In genomic region chr7:139117599-139118233, GRCh38 we compare ENCODE assay signal across 1 cellular context.
TF ChIP-seq lines count a peak whose summit lies in the region.

No MANE protein-coding gene starts in this region.

TF ChIP-seq in GM12878, 131 proteins besides CTCF, POLR2A, EP300 and RAD21 (continued from another document):
- TF ChIP-seq CEBPZ (IDR thresholded peaks at IDR 0.05; ENCODE audit: low read depth, low read length) (no peak), PAX8 (IDR thresholded peaks at IDR 0.05) (no peak), RBBP5 (conservative IDR thresholded peaks at IDR 0.05) (no peak), RUNX3 (IDR thresholded peaks at IDR 0.05; ENCODE audit: low read length) (no peak), CEBPB (IDR thresholded peaks at IDR 0.05; ENCODE audit: borderline replicate concordance in 1 of 2, low read depth in 2 of 2, low read length in 2 of 2) (no peak)
- TF ChIP-seq, protein P1, sequence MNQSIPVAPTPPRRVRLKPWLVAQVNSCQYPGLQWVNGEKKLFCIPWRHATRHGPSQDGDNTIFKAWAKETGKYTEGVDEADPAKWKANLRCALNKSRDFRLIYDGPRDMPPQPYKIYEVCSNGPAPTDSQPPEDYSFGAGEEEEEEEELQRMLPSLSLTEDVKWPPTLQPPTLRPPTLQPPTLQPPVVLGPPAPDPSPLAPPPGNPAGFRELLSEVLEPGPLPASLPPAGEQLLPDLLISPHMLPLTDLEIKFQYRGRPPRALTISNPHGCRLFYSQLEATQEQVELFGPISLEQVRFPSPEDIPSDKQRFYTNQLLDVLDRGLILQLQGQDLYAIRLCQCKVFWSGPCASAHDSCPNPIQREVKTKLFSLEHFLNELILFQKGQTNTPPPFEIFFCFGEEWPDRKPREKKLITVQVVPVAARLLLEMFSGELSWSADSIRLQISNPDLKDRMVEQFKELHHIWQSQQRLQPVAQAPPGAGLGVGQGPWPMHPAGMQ (IDR thresholded peaks at IDR 0.05; ENCODE audit: borderline replicate concordance), result no peak
